20 cellular contexts compared by ENCODE assay signal in genomic region chr22:37448521-37449150, GRCh38. TPM values are rescaled to one million over a fixed set of nuclear protein-coding genes. Genes with fewer than 3 reads are reported as not detected.
DNase-seq lines count a peak whose midpoint lies in the region; ATAC-seq and TF ChIP-seq lines count a peak whose summit lies in the region.
"Had no signal": no experiment of that assay in that cellular context is flagged by ENCODE, and none has a peak within 500 bp of the region (broad histone marks: within the 10 kb centered on the region; RNA-seq: fewer than 3 reads in every experiment).

No MANE protein-coding gene starts in this region.

- H3K27me3 Mint-ChIP-seq in naive thymus-derived CD8-positive, alpha-beta T cell, result no peaks in the 10 kb centered on the region
- peaks cover 8% of the 10 kb centered on the region for H3K27me3 Mint-ChIP-seq in glutamatergic neuron (ENCODE audit: unreplicated experiment)

- no peaks in the 10 kb centered on the region for H3K27me3 ChIP-seq in IMR-90 (ENCODE audit: control insufficient read depth, insufficient read depth, low read length)
- H3K27me3 ChIP-seq: cardiac muscle cell, right lobe of liver, upper lobe of left lung had no signal

- dilution Hi-C loops in IMR-90 (cut with HindIII; ENCODE audit: low sequenced_read_pairs, unreplicated experiment), result no loop called here

- no peaks in the 10 kb centered on the region for H4K20me1 ChIP-seq in IMR-90 (ENCODE audit: insufficient read depth, low read length)

- no peak for TF ChIP-seq POLR2A in IMR-90 (IDR thresholded peaks at IDR 0.05; ENCODE audit: low read depth, low read length)

- H3K27ac Mint-ChIP-seq in naive thymus-derived CD8-positive, alpha-beta T cell, result peak overlapping the region in 2 of 10 donors; percentile 47 to 51
- H3K27ac Mint-ChIP-seq in glutamatergic neuron (ENCODE audit: unreplicated experiment), result no peak overlapping the region
- H3K27ac Mint-ChIP-seq: dendritic cell treated with granulocyte-macrophage colony-stimulating factor and Interleukin-4, amounts not matched to agents 40 ng/mL and 50 ng/mL, for 4 days; naive thymus-derived CD4-positive, alpha-beta T cell had no signal

- POLR2A ChIA-PET in IMR-90 (lab: Charles Lee; ENCODE audit: unreplicated experiment), result no interaction called here
- POLR2A ChIA-PET in naive thymus-derived CD8-positive, alpha-beta T cell (lab: Charles Lee), result no interaction called here

- H3K9me3 Mint-ChIP-seq in naive thymus-derived CD8-positive, alpha-beta T cell, result no peaks in the 10 kb centered on the region
- H3K9me3 Mint-ChIP-seq in glutamatergic neuron (ENCODE audit: unreplicated experiment), result peaks cover 4% of the 10 kb centered on the region
- H3K9me3 Mint-ChIP-seq: activated T-cell treated with anti-CD3 and anti-CD28 coated beads, Interleukin-2, amount 50 U/mL, for 4 hours; dendritic cell treated with granulocyte-macrophage colony-stimulating factor and Interleukin-4, amounts not matched to agents 40 ng/mL and 50 ng/mL, for 4 days; naive thymus-derived CD4-positive, alpha-beta T cell had no signal

- no peak overlapping the region for H3K9ac ChIP-seq in IMR-90 (ENCODE audit: low read depth, low read length)
- H3K9ac ChIP-seq: parathyroid adenoma had no signal

- peak overlapping the region; percentile 70 for H2AK9ac ChIP-seq in IMR-90 (replicated peaks; ENCODE audit: low read depth, low read length, poor library complexity)

- H3K9me3 ChIP-seq in IMR-90 (ENCODE audit: control insufficient read depth, insufficient read depth, low read length), result no peaks in the 10 kb centered on the region
- H3K9me3 ChIP-seq: right lobe of liver, upper lobe of left lung had no signal

- H3K4me2 ChIP-seq in IMR-90 (ENCODE audit: low read depth, low read length), result no peak overlapping the region

- H3K4me3 ChIP-seq in IMR-90 (ENCODE audit: insufficient read depth, low read depth, low read length), result no peak overlapping the region
- H3K4me3 ChIP-seq: cardiac muscle cell, heart right ventricle, right lobe of liver, upper lobe of left lung had no signal

- H3K4me1 Mint-ChIP-seq in naive thymus-derived CD8-positive, alpha-beta T cell, result peaks cover 2 to 9% (median 5%) of the 10 kb centered on the region in 4 donors
- peaks cover 7% of the 10 kb centered on the region for H3K4me1 Mint-ChIP-seq in glutamatergic neuron (ENCODE audit: low read depth, unreplicated experiment)

- H3K27ac ChIP-seq in IMR-90 (ENCODE audit: insufficient read depth, low read length), result no peak overlapping the region
- H3K27ac ChIP-seq: C4-2B, cardiac muscle cell, heart right ventricle, parathyroid adenoma, right lobe of liver, upper lobe of left lung had no signal

- DNase-seq in Ammon's horn (ENCODE audit: low spot score) (peak; percentile 29), IMR-90 (no peak), NCI-H69 (lab: John Stamatoyannopoulos, UW) (peak; percentile 74), left kidney (ENCODE audit: low read depth, low spot score) (peak; percentile 24), glutamatergic neuron (no peak)
- DNase-seq in naive thymus-derived CD8-positive, alpha-beta T cell, result no peak
- DNase-seq: activated CD4-positive, alpha-beta T cell treated with anti-CD3 and anti-CD28 coated beads for 4 hours; activated naive CD4-positive, alpha-beta T cell treated with Interleukin-2 at 50 U/mL for 16 hours; activated T-cell treated with anti-CD3 and anti-CD28 coated beads, Interleukin-2, amount 50 U/mL, for 4 hours; heart right ventricle; left colon; MM.1S; naive thymus-derived CD4-positive, alpha-beta T cell; right lobe of liver had no signal

- no peak overlapping the region for H3K4ac ChIP-seq in IMR-90 (ENCODE audit: low read depth, low read length)

- no peak overlapping the region for H2BK5ac ChIP-seq in IMR-90 (ENCODE audit: low read depth, low read length, poor library complexity, severe bottlenecking)

- H4K8ac ChIP-seq in IMR-90 (ENCODE audit: low read depth in 2 of 2, low read length in 2 of 2), result no peak overlapping the region

- BruUV-seq in IMR-90 (replicated peaks; lab: Mats Ljungman, UMichigan), result no TSS peak

- H3K56ac ChIP-seq in IMR-90 (ENCODE audit: extremely low read depth, insufficient read depth, low read length), result no peak overlapping the region

- no peak for TF ChIP-seq RAD21 in IMR-90 (IDR thresholded peaks at IDR 0.05; ENCODE audit: low read length)

- 0 out of 2 replicates have a peak overlapping the region, but pooled peaks have one; percentile 21 for H4K91ac ChIP-seq in IMR-90 (ENCODE audit: insufficient read depth, low read depth, low read length)

- H2BK120ac ChIP-seq in IMR-90 (ENCODE audit: low read depth, low read length), result no peak overlapping the region

- in situ Hi-C loops in IMR-90 (cut with MboI; ENCODE audit: low sequenced_read_pairs), result no loop called here

- no peaks in the 10 kb centered on the region for H3K4me1 ChIP-seq in IMR-90 (ENCODE audit: control insufficient read depth, insufficient read depth, low read length)
- H3K4me1 ChIP-seq: heart right ventricle, parathyroid adenoma, right lobe of liver, upper lobe of left lung had no signal

- peak overlapping the region; percentile 33; the same call in 1 of the 2 replicates for H2AK5ac ChIP-seq in IMR-90 (ENCODE audit: low read depth, low read length)

- peak overlapping the region; percentile 65 for H2AFZ ChIP-seq in IMR-90 (replicated peaks; ENCODE audit: low read length, poor library complexity)
- H2AFZ ChIP-seq: parathyroid adenoma had no signal

- H3K36me3 Mint-ChIP-seq in naive thymus-derived CD8-positive, alpha-beta T cell, result peaks cover 0 to 2% (median 0%) of the 10 kb centered on the region in 3 donors
- no peaks in the 10 kb centered on the region for H3K36me3 Mint-ChIP-seq in glutamatergic neuron (ENCODE audit: unreplicated experiment)

- H2BK20ac ChIP-seq in IMR-90 (ENCODE audit: low read depth, low read length), result no peak overlapping the region

- no peaks in the 10 kb centered on the region for H3K79me1 ChIP-seq in IMR-90 (ENCODE audit: low read depth in 1 of 2, low read length in 2 of 2)

- H3K9me1 ChIP-seq in IMR-90 (ENCODE audit: insufficient read depth, low read length), result no peaks in the 10 kb centered on the region

- H3K4me3 Mint-ChIP-seq in naive thymus-derived CD8-positive, alpha-beta T cell, result no peak overlapping the region
- no peak overlapping the region for H3K4me3 Mint-ChIP-seq in glutamatergic neuron (ENCODE audit: unreplicated experiment)
- H3K4me3 Mint-ChIP-seq: activated T-cell treated with anti-CD3 and anti-CD28 coated beads, Interleukin-2, amount 50 U/mL, for 4 hours; dendritic cell treated with granulocyte-macrophage colony-stimulating factor and Interleukin-4, amounts not matched to agents 40 ng/mL and 50 ng/mL, for 4 days; naive thymus-derived CD4-positive, alpha-beta T cell had no signal

- no peak for TF ChIP-seq CTCF in IMR-90 (conservative IDR thresholded peaks at IDR 0.05; ENCODE audit: low read depth, low read length)
- TF ChIP-seq CTCF in glutamatergic neuron (IDR thresholded peaks at IDR 0.05; ENCODE audit: partially characterized antibody, unreplicated experiment), result no peak

- H3K23ac ChIP-seq in IMR-90 (ENCODE audit: low read depth, low read length), result no peak overlapping the region

- WGBS in IMR-90 (ENCODE audit: extremely low coverage in 2 of 2, insufficient read length in 1 of 2), 2 experiments, result no CpG with 5 or more reads among the region's 19 CpGs

- no peak overlapping the region for H2BK15ac ChIP-seq in IMR-90 (ENCODE audit: low read depth, low read length)

- ATAC-seq in IMR-90 (ENCODE audit: low read depth), result no peak
- ATAC-seq in GM19395 (IDR thresholded peaks at IDR 0.05; ENCODE audit: unreplicated experiment), result no peak
- ATAC-seq in naive thymus-derived CD8-positive, alpha-beta T cell, result no peak
- ATAC-seq: activated T-cell treated with anti-CD3 and anti-CD28 coated beads, Interleukin-2, amount 50 U/mL, for 4 hours; heart right ventricle; left colon; naive thymus-derived CD4-positive, alpha-beta T cell had no signal

- intact Hi-C loops in IMR-90 (cut with micrococcal nuclease), result no loop called here

- CTCF ChIA-PET in IMR-90 (lab: Yijun Ruan, JAX), result interaction anchor here (0.6 to 1.0 kb wide), 2 partner anchors 20 to 24 kb away, joined by 3 to 4 read pairs; no protein-coding TSS in a partner anchor

- H4K5ac ChIP-seq in IMR-90 (ENCODE audit: low read depth, low read length), result no peak overlapping the region

- no peaks in the 10 kb centered on the region for H3K36me3 ChIP-seq in IMR-90 (ENCODE audit: control insufficient read depth, insufficient read depth, low read length)
- H3K36me3 ChIP-seq: cardiac muscle cell, heart right ventricle, right lobe of liver, upper lobe of left lung had no signal

- no peak overlapping the region for H3K18ac ChIP-seq in IMR-90 (ENCODE audit: low read depth, low read length)

- no peak overlapping the region for H3K14ac ChIP-seq in IMR-90 (replicated peaks; ENCODE audit: low read depth, low read length)

TF ChIP-seq in IMR-90, 13 proteins besides CTCF, POLR2A, EP300 and RAD21 (continues in another document):
- TF ChIP-seq CEBPB (IDR thresholded peaks at IDR 0.05; ENCODE audit: low read depth, low read length) (no peak), RCOR1 (IDR thresholded peaks at IDR 0.05; ENCODE audit: insufficient replicate concordance, low read length) (no peak), RFX5 (IDR thresholded peaks at IDR 0.05; ENCODE audit: low read depth, low read length) (no peak), BHLHE40 (IDR thresholded peaks at IDR 0.05; ENCODE audit: low read depth, low read length) (no peak), MAFK (IDR thresholded peaks at IDR 0.05; ENCODE audit: low read depth, low read length) (no peak), FOS (IDR thresholded peaks at IDR 0.05; ENCODE audit: low read depth, low read length) (no peak), MAZ (IDR thresholded peaks at IDR 0.05; ENCODE audit: borderline replicate concordance, low read depth, low read length) (no peak), SMC3 (IDR thresholded peaks at IDR 0.05; ENCODE audit: low read depth, low read length) (no peak), NFE2L2 (IDR thresholded peaks at IDR 0.05; ENCODE audit: low read depth, low read length) (no peak), MXI1 (IDR thresholded peaks at IDR 0.05; ENCODE audit: borderline replicate concordance, low read depth, low read length) (no peak)

RNA-seq across cellular contexts. Expression of gene ELFN2, which starts 21.4 kb away (rescaled TPM):
- total RNA-seq in IMR-90 (2012; rRNA removed) (0.72 and 0.83 TPM in 2 replicates), glutamatergic neuron (ENCODE audit: unreplicated experiment) (7.3 TPM)
- polyA plus RNA-seq in IMR-90 (2012; rRNA removed), result 5.0 and 6.3 TPM in 2 replicates
- polyA plus RNA-seq in IMR-90 (2012; cell fraction: cytosol; rRNA removed), result 2.2 and 4.8 TPM in 2 replicates
- 13.5 and 26.9 TPM in 2 replicates for polyA plus RNA-seq in IMR-90 (2012; cell fraction: nucleus; rRNA removed; ENCODE audit: low replicate concordance)
- under 1 TPM; 0.55 to 0.88 TPM for total RNA-seq in naive thymus-derived CD8-positive, alpha-beta T cell
- not detected for polyA plus RNA-seq in naive thymus-derived CD8-positive, alpha-beta T cell
- polyA plus RNA-seq: cardiac muscle cell; naive thymus-derived CD4-positive, alpha-beta T cell had no signal

RNA-seq across cellular contexts. Expression of gene MFNG, which starts 37.5 kb away (rescaled TPM):
- not detected in 2 replicates for total RNA-seq in IMR-90 (2012; rRNA removed)
- polyA plus RNA-seq in IMR-90 (2012; rRNA removed), result 0.15 and 0.24 TPM in 2 replicates
- 0.08 and 0.34 TPM in 2 replicates for polyA plus RNA-seq in IMR-90 (2012; cell fraction: cytosol; rRNA removed)
- polyA plus RNA-seq in IMR-90 (2012; cell fraction: nucleus; rRNA removed; ENCODE audit: low replicate concordance), result 0.91 and 1.7 TPM in 2 replicates
- 100 to 1,000 TPM; 233 to 235 TPM for total RNA-seq in naive thymus-derived CD8-positive, alpha-beta T cell
- 100 to 1,000 TPM; 290 to 401 (median 329) TPM for polyA plus RNA-seq in naive thymus-derived CD8-positive, alpha-beta T cell
- total RNA-seq in glutamatergic neuron (ENCODE audit: unreplicated experiment), result 61.1 TPM

Comparison
In these comparisons a context has a peak if more than half of its experiments do, and no peak if none do; other contexts are left out.
1. DNase-seq: peak in Ammon's horn (single experiment), NCI-H69 (single experiment) and left kidney (single experiment); none in IMR-90 (single experiment), naive thymus-derived CD8-positive, alpha-beta T cell (0 of 10) and glutamatergic neuron (single experiment).
2. RNA of gene MFNG, which starts 37.5 kb away (total RNA-seq): 233 to 235 TPM in naive thymus-derived CD8-positive, alpha-beta T cell and 61.1 TPM in glutamatergic neuron (single experiment); not detected in IMR-90; every median in the first group is over 10 times any median in the second.